Comparison of ENCODE assay signal across 8 cellular contexts in genomic region chr5:87120518-87121314, GRCh38.
DNase-seq lines count a peak whose midpoint lies in the region; ATAC-seq, FAIRE-seq and TF ChIP-seq lines count a peak whose summit lies in the region.

No MANE protein-coding gene starts in this region.

- no peaks in the 10 kb centered on the region for H3K9me1 ChIP-seq in K562 (ENCODE audit: control insufficient read depth, insufficient read depth, low read length)

- intact Hi-C loops in K562 (cut with micrococcal nuclease), result no loop called here
- intact Hi-C loops in uterus (cut with DNase I; ENCODE audit: low total_unique reads), result no loop called here

- 23% methylated on average over 2 of the region's 2 CpGs for WGBS in K562 (ENCODE audit: insufficient coverage, low coverage, missing lambda C conversion rate)

- in situ Hi-C loops in K562 (cut with MboI), result no loop called here

- H3K4me3 ChIP-seq in NB4 (ENCODE audit: low read depth, low read length) (no peak overlapping the region), K562 (no peak overlapping the region), osteoblast (ENCODE audit: insufficient read depth, low read length) (peak overlapping the region; percentile 29), uterus (no peak overlapping the region)

- H3K27ac ChIP-seq in K562 (ENCODE audit: extremely low read depth, low read depth, low read length) (peak overlapping the region; percentile 55), osteoblast (ENCODE audit: low read depth, low read length) (peak overlapping the region; percentile 89), uterus (no peak overlapping the region)

- peak; percentile 54 for FAIRE-seq in K562 (lab: Jason Lieb, UNC)

- peak; percentile 21 for ATAC-seq in GM19452 (IDR thresholded peaks at IDR 0.05; ENCODE audit: unreplicated experiment)
- ATAC-seq in K562, result no peak

- H3K4me2 ChIP-seq in K562 (ENCODE audit: insufficient read depth, low read length) (peak overlapping the region; percentile 26), osteoblast (ENCODE audit: insufficient read depth, low read length) (peak overlapping the region; percentile 69)

- no TSS peak for BruUV-seq in K562 (replicated peaks; lab: Mats Ljungman, UMichigan)

- POLR2A ChIA-PET in K562 (lab: Yijun Ruan, JAX), result no interaction called here

- H3K27me3 ChIP-seq in K562 (ENCODE audit: control insufficient read depth in 2 of 2, insufficient read depth in 2 of 2, low read length in 2 of 2), result no peaks in the 10 kb centered on the region
- no peaks in the 10 kb centered on the region for H3K27me3 ChIP-seq in osteoblast (ENCODE audit: insufficient read depth, low read length)
- no peaks in the 10 kb centered on the region for H3K27me3 ChIP-seq in uterus

- H2AFZ ChIP-seq in K562 (ENCODE audit: low read depth, low read length), result peak overlapping the region; percentile 84
- no peak overlapping the region for H2AFZ ChIP-seq in osteoblast (ENCODE audit: low read length)

- TF ChIP-seq EP300 in K562 (IDR thresholded peaks at IDR 0.05; ENCODE audit: low read length), result no peak

- H3K36me3 ChIP-seq in K562 (ENCODE audit: control insufficient read depth, insufficient read depth, low read length), result no peaks in the 10 kb centered on the region
- H3K36me3 ChIP-seq in osteoblast (ENCODE audit: insufficient read depth, low read length), result no peaks in the 10 kb centered on the region
- H3K36me3 ChIP-seq in uterus, result no peaks in the 10 kb centered on the region

- TF ChIP-seq POLR2A in NB4 (IDR thresholded peaks at IDR 0.05; ENCODE audit: extremely low read depth, insufficient read length) (no peak), K562 (conservative IDR thresholded peaks at IDR 0.05) (no peak), uterus (IDR thresholded peaks at IDR 0.05) (no peak)

- H3K9ac ChIP-seq in K562 (ENCODE audit: insufficient read depth in 1 of 2, low read depth in 2 of 2, low read length in 2 of 2), result no peak overlapping the region

- peaks cover under 1 to 37% of the 10 kb centered on the region in 2 experiments for H3K4me1 ChIP-seq in K562 (replicated peaks in 1 of 2; ENCODE audit: control insufficient read depth in 2 of 2, insufficient read depth in 2 of 2, low read length in 2 of 2)
- H3K4me1 ChIP-seq in osteoblast (ENCODE audit: insufficient read depth, low read length), result peaks cover 53% of the 10 kb centered on the region
- H3K4me1 ChIP-seq in uterus, result no peaks in the 10 kb centered on the region

- H3K9me3 ChIP-seq in K562 (replicated peaks; ENCODE audit: control insufficient read depth, insufficient read depth, low read depth, low read length), result no peaks in the 10 kb centered on the region
- no peaks in the 10 kb centered on the region for H3K9me3 ChIP-seq in osteoblast (ENCODE audit: low read depth, low read length)
- no peaks in the 10 kb centered on the region for H3K9me3 ChIP-seq in uterus

- no peak for TF ChIP-seq CTCF in NB4 (IDR thresholded peaks at IDR 0.05; ENCODE audit: low read depth, low read length)
- no peak for TF ChIP-seq CTCF in K562 (IDR thresholded peaks at IDR 0.05 in 2 of 3, conservative IDR thresholded peaks at IDR 0.05 in 1 of 3; ENCODE audit: insufficient read depth in 2 of 3, low read depth in 1 of 3, low read length in 3 of 3)
- TF ChIP-seq CTCF in osteoblast (IDR thresholded peaks at IDR 0.05; ENCODE audit: extremely low read depth, low read depth, low read length), result no peak
- TF ChIP-seq CTCF in uterus (IDR thresholded peaks at IDR 0.05), result no peak

- CTCF ChIA-PET in K562 (lab: Yijun Ruan, JAX; ENCODE audit: low intra/inter-chr PET ratio), result no interaction called here

- DNase-seq in AML-193 (lab: John Stamatoyannopoulos, UW), result peak; percentile 24 to 25
- DNase-seq in NB4 (ENCODE audit: low read depth), result peak; percentile 58
- DNase-seq in K562 (ENCODE audit: extremely low read depth in 1 of 4, low spot score in 3 of 4), result no peak
- DNase-seq in osteoblast (ENCODE audit: insufficient read length, low spot score, missing footprints), result peak; percentile 73
- DNase-seq in NCI-H1694 treated with DMSO at 0.1 percent for 48 hours (lab: John Stamatoyannopoulos, UW), result no peak
- DNase-seq in DMS114 treated with DMSO at 0.1 percent for 48 hours (lab: John Stamatoyannopoulos, UW; ENCODE audit: unreplicated experiment), result no peak
- DNase-seq in uterus, result no peak

- no peaks in the 10 kb centered on the region for H3K79me2 ChIP-seq in K562 (ENCODE audit: control insufficient read depth, insufficient read depth, low read length)
- H3K79me2 ChIP-seq in osteoblast (ENCODE audit: insufficient read depth, low read length), result no peaks in the 10 kb centered on the region

- H4K20me1 ChIP-seq in K562 (replicated peaks; ENCODE audit: control insufficient read depth, insufficient read depth, low read length) (no peaks in the 10 kb centered on the region), osteoblast (ENCODE audit: insufficient read depth, low read length) (no peaks in the 10 kb centered on the region)

- TF ChIP-seq RAD21 in K562 (CRISPR knock-in tag; conservative IDR thresholded peaks at IDR 0.05 in 1 of 2, IDR thresholded peaks at IDR 0.05 in 1 of 2), result no peak

TF ChIP-seq in K562, 482 proteins besides CTCF, POLR2A, EP300 and RAD21 (continues in another document):
- TF ChIP-seq ZNF639 (CRISPR knock-in tag; conservative IDR thresholded peaks at IDR 0.05 in 1 of 2, IDR thresholded peaks at IDR 0.05 in 1 of 2), result no peak
- 0 out of 2 replicates have a peak, but pooled peaks have one; percentile 70 for TF ChIP-seq ZNF175 (CRISPR knock-in tag; IDR thresholded peaks at IDR 0.05; ENCODE audit: low read depth)
- TF ChIP-seq ZFP36 (IDR thresholded peaks at IDR 0.05; ENCODE audit: low read depth, low read length, partially characterized antibody), result no peak
- 0 out of 2 replicates have a peak, but pooled peaks have one; percentile 30 for TF ChIP-seq SMARCA4 (IDR thresholded peaks at IDR 0.05)
- no peak for TF ChIP-seq ZHX1 (conservative IDR thresholded peaks at IDR 0.05; ENCODE audit: low read length)
- no peak for TF ChIP-seq ZNF24 (IDR thresholded peaks at IDR 0.05)
- no peak for TF ChIP-seq ARID4B (CRISPR knock-in tag; IDR thresholded peaks at IDR 0.05)

Comparison
In these comparisons a context has a peak if more than half of its experiments do, and no peak if none do; other contexts are left out.
1. DNase-seq: peak in AML-193 (2 of 2), NB4 (single experiment) and osteoblast (single experiment); none in K562 (0 of 4), NCI-H1694 treated with DMSO at 0.1 percent for 48 hours (single experiment), DMS114 treated with DMSO at 0.1 percent for 48 hours (single experiment) and uterus (0 of 2).
2. H3K27ac ChIP-seq: peak in K562 (single experiment) and osteoblast (single experiment); none in uterus (0 of 2).